In genomic region chr19:42270346-42271044, GRCh38 we compare ENCODE assay signal across 8 cellular contexts. TPM values are rescaled to one million over a fixed set of nuclear protein-coding genes. Genes with fewer than 3 reads are reported as not detected.
DNase-seq lines count a peak whose midpoint lies in the region; ATAC-seq lines count a peak whose summit lies in the region.

No MANE protein-coding gene starts in this region.

- H3K36me3 Mint-ChIP-seq in dendritic cell treated with granulocyte-macrophage colony-stimulating factor and Interleukin-4, amounts not matched to agents 40 ng/mL and 50 ng/mL, for 4 days (ENCODE audit: low read depth) = peaks cover 46% of the 10 kb centered on the region

- peaks cover 13% of the 10 kb centered on the region; the same call in 1 of the 2 replicates for H3K4me1 ChIP-seq in HUES64 (ENCODE audit: insufficient read depth, low read length)
- H3K4me1 ChIP-seq in mononuclear cell (ENCODE audit: insufficient read depth, low read length) = peaks cover 37% of the 10 kb centered on the region

- peak overlapping the region; percentile 84 for H3K4me3 ChIP-seq in HUES64 (ENCODE audit: low read length)
- H3K4me3 ChIP-seq in mononuclear cell (ENCODE audit: low read length) = peak overlapping the region; percentile 49

- peak overlapping the region; percentile 90 for H3K4me3 Mint-ChIP-seq in dendritic cell treated with granulocyte-macrophage colony-stimulating factor and Interleukin-4, amounts not matched to agents 40 ng/mL and 50 ng/mL, for 4 days
- peak overlapping the region in 1 of 2 donors; percentile 92 for H3K4me3 Mint-ChIP-seq in stimulated activated naive CD8-positive, alpha-beta T cell treated with anti-CD3 and anti-CD28 coated beads, Interleukin-15, amount 100 ng/mL, for 72 hours

- intact Hi-C loops in dendritic cell treated with granulocyte-macrophage colony-stimulating factor and Interleukin-4, amounts not matched to agents 40 ng/mL and 50 ng/mL, for 4 days (cut with micrococcal nuclease) = no loop called here

- peaks cover 56% of the 10 kb centered on the region for H3K4me1 Mint-ChIP-seq in dendritic cell treated with granulocyte-macrophage colony-stimulating factor and Interleukin-4, amounts not matched to agents 40 ng/mL and 50 ng/mL, for 4 days (ENCODE audit: low read depth)
- peaks cover 41% of the 10 kb centered on the region for H3K4me1 Mint-ChIP-seq in stimulated activated naive CD8-positive, alpha-beta T cell treated with anti-CD3 and anti-CD28 coated beads, Interleukin-15, amount 100 ng/mL, for 72 hours

- no peaks in the 10 kb centered on the region for H3K9me3 ChIP-seq in HUES64 (ENCODE audit: insufficient read depth, low read depth, low read length)
- no peaks in the 10 kb centered on the region for H3K9me3 ChIP-seq in mononuclear cell (ENCODE audit: low read depth, low read length)

- peak overlapping the region; percentile 17; the same call in 1 of the 2 replicates for H3K27ac ChIP-seq in HUES64 (ENCODE audit: low read depth, low read length)

- no peaks in the 10 kb centered on the region for H3K27me3 Mint-ChIP-seq in dendritic cell treated with granulocyte-macrophage colony-stimulating factor and Interleukin-4, amounts not matched to agents 40 ng/mL and 50 ng/mL, for 4 days
- no peaks in the 10 kb centered on the region for H3K27me3 Mint-ChIP-seq in stimulated activated naive CD8-positive, alpha-beta T cell treated with anti-CD3 and anti-CD28 coated beads, Interleukin-15, amount 100 ng/mL, for 72 hours

- no peaks in the 10 kb centered on the region for H3K9me3 Mint-ChIP-seq in dendritic cell treated with granulocyte-macrophage colony-stimulating factor and Interleukin-4, amounts not matched to agents 40 ng/mL and 50 ng/mL, for 4 days
- H3K9me3 Mint-ChIP-seq in stimulated activated naive CD8-positive, alpha-beta T cell treated with anti-CD3 and anti-CD28 coated beads, Interleukin-15, amount 100 ng/mL, for 72 hours = no peaks in the 10 kb centered on the region

- peak overlapping the region; percentile 5; the same call in 1 of the 2 replicates for H3K9ac ChIP-seq in HUES64 (ENCODE audit: low read depth, low read length)

- WGBS in HUES64 = 78% methylated on average over 16 of the region's 18 CpGs

- ATAC-seq in stimulated activated naive CD8-positive, alpha-beta T cell treated with anti-CD3 and anti-CD28 coated beads, Interleukin-15, amount 100 ng/mL, for 72 hours = peak; percentile 24
- no peak for ATAC-seq in GM19324 (IDR thresholded peaks at IDR 0.05; ENCODE audit: low FRiP score, unreplicated experiment)

- no peaks in the 10 kb centered on the region for H3K27me3 ChIP-seq in HUES64 (ENCODE audit: insufficient read depth, low read length)
- no peaks in the 10 kb centered on the region for H3K27me3 ChIP-seq in mononuclear cell (ENCODE audit: insufficient read depth, low read length)

- H3K36me3 ChIP-seq in HUES64 (ENCODE audit: insufficient read depth, low read length) = peaks cover 15% of the 10 kb centered on the region

- DNase-seq in CD1c-positive myeloid dendritic cell (ENCODE audit: extremely low spot score) (peak; percentile 77), NCI-H774 (lab: John Stamatoyannopoulos, UW) (no peak)
- peak; percentile 42 for DNase-seq in activated CD4-positive, CD25-positive, alpha-beta regulatory T cell treated with anti-CD3 and anti-CD28 coated beads, Interleukin-2, amount 50 U/mL, for 16 hours (ENCODE audit: low read depth, low spot score)
- DNase-seq in stimulated activated naive CD8-positive, alpha-beta T cell treated with anti-CD3 and anti-CD28 coated beads, Interleukin-15, amount 100 ng/mL, for 72 hours = peak; percentile 63 to 80

- H3K27ac Mint-ChIP-seq in dendritic cell treated with granulocyte-macrophage colony-stimulating factor and Interleukin-4, amounts not matched to agents 40 ng/mL and 50 ng/mL, for 4 days = no peak overlapping the region
- peak overlapping the region; percentile 95 to 99 for H3K27ac Mint-ChIP-seq in stimulated activated naive CD8-positive, alpha-beta T cell treated with anti-CD3 and anti-CD28 coated beads, Interleukin-15, amount 100 ng/mL, for 72 hours

RNA-seq across cellular contexts. Expression of gene CIC, which starts 1.4 kb away (rescaled TPM):
- polyA plus RNA-seq in HUES64 (2013, experiment 1 of 2) = 34.2 TPM
- 30.1 TPM for polyA plus RNA-seq in HUES64 (2013, experiment 2 of 2)
- total RNA-seq in mononuclear cell = 36.0 TPM

RNA-seq across cellular contexts. Expression of gene ERF, which starts 15.6 kb away (rescaled TPM):
- polyA plus RNA-seq in HUES64 (2013, experiment 1 of 2) = 53.3 TPM
- 53.6 TPM for polyA plus RNA-seq in HUES64 (2013, experiment 2 of 2)
- 35.2 TPM for total RNA-seq in mononuclear cell

RNA-seq across cellular contexts. Expression of gene GSK3A, which starts 28.1 kb away (rescaled TPM):
- polyA plus RNA-seq in HUES64 (2013, experiment 1 of 2) = 48.5 TPM
- polyA plus RNA-seq in HUES64 (2013, experiment 2 of 2) = 51.0 TPM
- 13.1 TPM for total RNA-seq in mononuclear cell

RNA-seq across cellular contexts. Expression of gene PRR19, which starts 31.4 kb away (rescaled TPM):
- 4.8 TPM for polyA plus RNA-seq in HUES64 (2013, experiment 1 of 2)
- polyA plus RNA-seq in HUES64 (2013, experiment 2 of 2) = 3.9 TPM
- total RNA-seq in mononuclear cell = not detected

RNA-seq across cellular contexts. Expression of gene PAFAH1B3, which starts 31.9 kb away (rescaled TPM):
- 108 TPM for polyA plus RNA-seq in HUES64 (2013, experiment 1 of 2)
- 112 TPM for polyA plus RNA-seq in HUES64 (2013, experiment 2 of 2)
- 8.7 TPM for total RNA-seq in mononuclear cell
